ENCODE assay signal across 9 cellular contexts in genomic region chr3:130748520-130748919, GRCh38. TPM values are rescaled to one million over a fixed set of nuclear protein-coding genes. Genes with fewer than 3 reads are reported as not detected.
DNase-seq lines count a peak whose midpoint lies in the region; ATAC-seq and TF ChIP-seq lines count a peak whose summit lies in the region.
"Had no signal": no experiment of that assay in that cellular context is flagged by ENCODE, and none has a peak within 500 bp of the region (broad histone marks: within the 10 kb centered on the region; RNA-seq: fewer than 3 reads in every experiment).

No MANE protein-coding gene starts in this region.

- WGBS in suprapubic skin = 62% methylated on average over 2 of the region's 2 CpGs

- peaks cover 23% of the 10 kb centered on the region for H3K4me1 Mint-ChIP-seq in activated CD4-positive, alpha-beta T cell treated with anti-CD3 and anti-CD28 coated beads, Interleukin-2, amount 10 ng/mL, durations not matched to agents 24 days and 14 days

- no peak for TF ChIP-seq POLR2A in suprapubic skin (IDR thresholded peaks at IDR 0.05)

- H3K27me3 ChIP-seq in foreskin keratinocyte (no peaks in the 10 kb centered on the region), suprapubic skin (no peaks in the 10 kb centered on the region)
- H3K27me3 ChIP-seq: BE2C had no signal

- no peak for ATAC-seq in foreskin keratinocyte

- H3K4me3 Mint-ChIP-seq in activated CD4-positive, alpha-beta T cell treated with anti-CD3 and anti-CD28 coated beads, Interleukin-2, amount 10 ng/mL, durations not matched to agents 24 days and 14 days = peak overlapping the region; percentile 82

- intact Hi-C loops in activated CD4-positive, alpha-beta T cell treated with anti-CD3 and anti-CD28 coated beads, Interleukin-2, amount 10 ng/mL, durations not matched to agents 24 days and 14 days (cut with micrococcal nuclease) = no loop called here
- intact Hi-C loops in posterior cingulate gyrus (cut with DNase I) = no loop called here

- H3K27ac ChIP-seq in VCaP (peak overlapping the region; percentile 78; the same call in 1 of the 2 replicates), foreskin keratinocyte (peak overlapping the region; percentile 70), suprapubic skin (peak overlapping the region; percentile 87)

- H3K27me3 Mint-ChIP-seq in activated CD4-positive, alpha-beta T cell treated with anti-CD3 and anti-CD28 coated beads, Interleukin-2, amount 10 ng/mL, durations not matched to agents 24 days and 14 days = peaks cover 3% of the 10 kb centered on the region

- no peak overlapping the region for H3K27ac Mint-ChIP-seq in activated CD4-positive, alpha-beta T cell treated with anti-CD3 and anti-CD28 coated beads, Interleukin-2, amount 10 ng/mL, durations not matched to agents 24 days and 14 days

- H3K9me3 ChIP-seq in suprapubic skin = no peaks in the 10 kb centered on the region
- H3K9me3 ChIP-seq: BE2C had no signal

- peaks cover 6% of the 10 kb centered on the region for H3K36me3 ChIP-seq in suprapubic skin

- no peak for DNase-seq in activated CD4-positive, alpha-beta T cell treated with anti-CD3 and anti-CD28 coated beads, Interleukin-2, amount 10 ng/mL, durations not matched to agents 24 days and 14 days
- no peak for DNase-seq in activated CD4-positive, alpha-beta T cell treated with anti-CD3 and anti-CD28 coated beads for 4 hours
- no peak for DNase-seq in foreskin keratinocyte
- no peak for DNase-seq in suprapubic skin (ENCODE audit: low spot score in 2 of 2)
- no peak for DNase-seq in NCI-H1436 (lab: John Stamatoyannopoulos, UW)
- DNase-seq in stimulated activated CD4-positive, alpha-beta T cell treated with anti-CD3 and anti-CD28 coated beads, Interleukin-2, amount 100 ng/mL, for 48 hours = no peak
- DNase-seq in posterior cingulate gyrus = no peak
- DNase-seq: BE2C had no signal

- TF ChIP-seq CTCF in VCaP (conservative IDR thresholded peaks at IDR 0.05) (no peak), foreskin keratinocyte (conservative IDR thresholded peaks at IDR 0.05) (no peak), suprapubic skin (IDR thresholded peaks at IDR 0.05) (no peak)

- H3K36me3 Mint-ChIP-seq in activated CD4-positive, alpha-beta T cell treated with anti-CD3 and anti-CD28 coated beads, Interleukin-2, amount 10 ng/mL, durations not matched to agents 24 days and 14 days (ENCODE audit: low read depth) = peaks cover 9% of the 10 kb centered on the region

- H3K9me3 Mint-ChIP-seq in activated CD4-positive, alpha-beta T cell treated with anti-CD3 and anti-CD28 coated beads, Interleukin-2, amount 10 ng/mL, durations not matched to agents 24 days and 14 days = no peaks in the 10 kb centered on the region

- H3K4me1 ChIP-seq in foreskin keratinocyte (peaks cover 14% of the 10 kb centered on the region), suprapubic skin (peaks cover 27% of the 10 kb centered on the region)
- H3K4me1 ChIP-seq: BE2C had no signal

- H3K4me3 ChIP-seq in suprapubic skin = no peak overlapping the region

- TF ChIP-seq EP300 in suprapubic skin (IDR thresholded peaks at IDR 0.05) = no peak

RNA-seq across cellular contexts. Expression of gene PIK3R4, which starts 1.9 kb away (rescaled TPM):
- total RNA-seq in activated CD4-positive, alpha-beta T cell treated with anti-CD3 and anti-CD28 coated beads, Interleukin-2, amount 10 ng/mL, durations not matched to agents 24 days and 14 days = 30.8 and 34.7 TPM in 2 replicates
- total RNA-seq in foreskin keratinocyte (36.7 and 37.6 TPM in 2 replicates), suprapubic skin (10 to 100 TPM; 35.6 to 48.5 (median 39.3) TPM)
- 27.7 and 34.5 TPM in 2 replicates for polyA plus RNA-seq in foreskin keratinocyte
